In genomic region chrX:134999469-134999868, GRCh38 we compare ENCODE assay signal across 8 cellular contexts. TPM values are rescaled to one million over a fixed set of nuclear protein-coding genes. Genes with fewer than 3 reads are reported as not detected.
DNase-seq lines count a peak whose midpoint lies in the region; TF ChIP-seq lines count a peak whose summit lies in the region.

No MANE protein-coding gene starts in this region.

- intact Hi-C loops in left ventricle myocardium inferior (cut with micrococcal nuclease) (no loop called here), vagina (cut with DNase I) (no loop called here)

- H3K9me3 ChIP-seq in left ventricle myocardium inferior (replicated peaks) (no peaks in the 10 kb centered on the region), vagina (no peaks in the 10 kb centered on the region)

- no peak for TF ChIP-seq POLR2A in vagina (IDR thresholded peaks at IDR 0.05)

- no peaks in the 10 kb centered on the region for H3K36me3 ChIP-seq in left ventricle myocardium inferior
- H3K36me3 ChIP-seq in vagina: no peaks in the 10 kb centered on the region

- H3K4me3 ChIP-seq in LNCaP clone FGC (ENCODE audit: low read depth, low read length): no peak overlapping the region
- no peak overlapping the region for H3K4me3 ChIP-seq in left ventricle myocardium inferior
- H3K4me3 ChIP-seq in vagina: no peak overlapping the region

- DNase-seq in EH (ENCODE audit: low read depth) (peak; percentile 76), LNCaP clone FGC (ENCODE audit: low read depth) (no peak), SKM-1 (lab: John Stamatoyannopoulos, UW; ENCODE audit: unreplicated experiment) (peak; percentile 5), left ventricle myocardium inferior (no peak), vagina (ENCODE audit: extremely low spot score in 2 of 2) (no peak), UCSD-AML1 (lab: John Stamatoyannopoulos, UW; ENCODE audit: unreplicated experiment) (no peak), nucleus accumbens (lab: John Stamatoyannopoulos, UW) (no peak)
- no peak for DNase-seq in stimulated activated CD4-positive, alpha-beta T cell treated with anti-CD3 and anti-CD28 coated beads, Interleukin-1b, Interleukin-23, amount 100 ng/mL, for 48 hours

- peaks cover 4% of the 10 kb centered on the region for H3K4me1 ChIP-seq in left ventricle myocardium inferior
- H3K4me1 ChIP-seq in vagina: peaks cover 1% of the 10 kb centered on the region

- H3K27ac ChIP-seq in left ventricle myocardium inferior (replicated peaks) (peak overlapping the region; percentile 67), vagina (peak overlapping the region; percentile 37)

- TF ChIP-seq CTCF in LNCaP clone FGC (IDR thresholded peaks at IDR 0.05; ENCODE audit: control insufficient read depth, extremely low read depth, insufficient read depth): peak; percentile 44
- TF ChIP-seq CTCF in left ventricle myocardium inferior (IDR thresholded peaks at IDR 0.05; ENCODE audit: borderline replicate concordance): peak; percentile 60
- TF ChIP-seq CTCF in vagina (IDR thresholded peaks at IDR 0.05): peak in 2 of 3 experiments; percentile 19 to 26

- H3K27me3 ChIP-seq in left ventricle myocardium inferior (ENCODE audit: low read depth): no peaks in the 10 kb centered on the region
- H3K27me3 ChIP-seq in vagina: no peaks in the 10 kb centered on the region

RNA-seq across cellular contexts. Expression of gene SMIM10, which starts 8.7 kb away (rescaled TPM):
- total RNA-seq in left ventricle myocardium inferior: 4.9 TPM
- 13.8 TPM for total RNA-seq in vagina

RNA-seq across cellular contexts. Expression of gene RTL8B, which starts 22.9 kb away (rescaled TPM):
- total RNA-seq in left ventricle myocardium inferior (14.8 TPM), vagina (12.0 TPM)

RNA-seq across cellular contexts. Expression of gene RTL8C, which starts 32.7 kb away (rescaled TPM):
- total RNA-seq in left ventricle myocardium inferior (281 TPM), vagina (93.5 TPM)

RNA-seq across cellular contexts. Expression of gene RTL8A, which starts 52.5 kb away (rescaled TPM):
- 31.8 TPM for total RNA-seq in left ventricle myocardium inferior
- total RNA-seq in vagina: 36.1 TPM

Comparison
In these comparisons a context has a peak if more than half of its experiments do, and no peak if none do; other contexts are left out.
1. DNase-seq: peak in EH (single experiment) and SKM-1 (single experiment); none in LNCaP clone FGC (single experiment), left ventricle myocardium inferior (single experiment), vagina (0 of 2), UCSD-AML1 (single experiment), nucleus accumbens (0 of 56) and stimulated activated CD4-positive, alpha-beta T cell treated with anti-CD3 and anti-CD28 coated beads, Interleukin-1b, Interleukin-23, amount 100 ng/mL, for 48 hours (single experiment).
2. Peak in every context shown above with its lines, with median percentiles within 50 percentile points of each other: CTCF ChIP-seq.